In the genomic region with DNA sequence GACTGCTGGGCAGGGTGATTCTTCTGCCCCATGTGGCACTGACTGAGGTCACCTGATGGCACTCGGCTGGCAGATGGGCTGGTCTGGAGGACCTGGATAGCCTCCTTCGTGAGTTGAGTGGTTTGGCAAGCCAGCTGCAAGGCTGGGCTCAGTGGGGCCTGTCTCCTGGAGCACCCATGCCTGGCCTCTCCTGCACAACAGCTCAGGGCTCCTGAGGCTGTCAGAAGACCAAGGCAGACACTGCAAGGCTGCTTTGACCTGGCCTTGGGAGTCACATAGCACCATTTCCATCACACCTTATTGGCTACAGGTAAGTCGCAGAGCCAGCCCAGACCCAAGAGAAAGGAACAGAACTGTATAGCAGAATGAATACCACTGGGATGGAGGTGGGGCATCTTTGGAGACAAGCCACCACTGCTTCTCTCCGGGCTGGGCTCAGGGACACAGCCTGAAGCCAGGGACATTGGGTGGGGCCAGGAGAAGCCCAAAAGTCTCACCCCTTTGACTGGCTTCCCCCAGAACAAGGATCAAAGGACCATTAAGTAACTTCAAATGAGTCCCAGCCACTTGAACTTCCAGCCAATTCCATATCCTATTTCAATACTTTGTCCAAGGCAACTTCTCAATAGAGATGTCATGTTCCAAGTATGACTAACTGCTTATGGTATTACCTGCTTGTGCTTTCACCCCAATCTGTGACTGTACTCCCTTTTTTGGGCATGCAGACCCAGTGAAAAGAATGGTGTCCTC, we compare ENCODE assay signal across 10 cellular contexts.
DNase-seq lines count a peak whose midpoint lies in the region; ATAC-seq and TF ChIP-seq lines count a peak whose summit lies in the region.
"Had no signal": no experiment of that assay in that cellular context is flagged by ENCODE, and none has a peak within 500 bp of the region (broad histone marks: within the 10 kb centered on the region; RNA-seq: fewer than 3 reads in every experiment).

No MANE protein-coding gene starts in this region.

- CTCF ChIA-PET in CD8-positive, alpha-beta T cell (lab: Charles Lee): no interaction called here

- DNase-seq in GM23248 (peak; percentile 77), RPMI7951 (ENCODE audit: low read depth) (peak; percentile 40), esophagus squamous epithelium (lab: John Stamatoyannopoulos, UW) (no peak), NCI-H2081 (lab: John Stamatoyannopoulos, UW) (no peak), SK-N-DZ (ENCODE audit: low spot score) (no peak)
- no peak for DNase-seq in stimulated activated effector memory CD8-positive, alpha-beta T cell treated with anti-CD3 and anti-CD28 coated beads, Interleukin-12 subunit alpha, Interleukin-12 subunit beta, amount 100 ng/mL, for 72 hours (ENCODE audit: low spot score in 2 of 2)
- DNase-seq in activated T-cell treated with anti-CD3 and anti-CD28 coated beads, Interleukin-2, amount 50 U/mL, for 48 hours: no peak
- no peak for DNase-seq in CD8-positive, alpha-beta T cell
- DNase-seq: NCI-H2081 treated with DMSO at 0.1 percent for 48 hours had no signal

- no peak for TF ChIP-seq CTCF in esophagus squamous epithelium (IDR thresholded peaks at IDR 0.05)
- TF ChIP-seq CTCF in CD8-positive, alpha-beta T cell (IDR thresholded peaks at IDR 0.05): no peak

- H3K36me3 ChIP-seq in GM23248 (ENCODE audit: low read depth): no peaks in the 10 kb centered on the region
- H3K36me3 ChIP-seq in esophagus squamous epithelium: no peaks in the 10 kb centered on the region
- H3K36me3 ChIP-seq in CD8-positive, alpha-beta T cell (ENCODE audit: insufficient read depth, low read length): no peaks in the 10 kb centered on the region

- no peaks in the 10 kb centered on the region for H4K20me1 ChIP-seq in GM23248 (ENCODE audit: insufficient read depth)

- H3K27me3 Mint-ChIP-seq in CD8-positive, alpha-beta T cell (ENCODE audit: low read depth): no peaks in the 10 kb centered on the region

- no peaks in the 10 kb centered on the region for H3K9me2 ChIP-seq in GM23248 (ENCODE audit: insufficient read depth)

- no peaks in the 10 kb centered on the region for H3K4me1 Mint-ChIP-seq in stimulated activated effector memory CD8-positive, alpha-beta T cell treated with anti-CD3 and anti-CD28 coated beads, Interleukin-12 subunit alpha, Interleukin-12 subunit beta, amount 100 ng/mL, for 72 hours
- H3K4me1 Mint-ChIP-seq in CD8-positive, alpha-beta T cell (ENCODE audit: low read depth): no peaks in the 10 kb centered on the region

- H2AFZ ChIP-seq in GM23248: no peak overlapping the region

- in situ Hi-C loops in GM23248 (cut with MboI): no loop called here

- WGBS in GM23248 (ENCODE audit: low coverage in 1 of 2, low lambda C conversion rate in 2 of 2, missing lambda C conversion rate in 2 of 2), 2 experiments: 40 to 48% methylated on average over 4 of the region's 4 CpGs
- 25 to 38% methylated on average over 1 to 3 of the region's 4 CpGs for WGBS in esophagus squamous epithelium, 2 donors

- no peak overlapping the region for H3K4me3 ChIP-seq in GM23248
- no peak overlapping the region for H3K4me3 ChIP-seq in esophagus squamous epithelium
- no peak overlapping the region for H3K4me3 ChIP-seq in CD8-positive, alpha-beta T cell (ENCODE audit: low read depth, low read length)

- no peak overlapping the region for H3K4me3 Mint-ChIP-seq in stimulated activated effector memory CD8-positive, alpha-beta T cell treated with anti-CD3 and anti-CD28 coated beads, Interleukin-12 subunit alpha, Interleukin-12 subunit beta, amount 100 ng/mL, for 72 hours
- H3K4me3 Mint-ChIP-seq in CD8-positive, alpha-beta T cell: no peak overlapping the region

- peaks cover 17% of the 10 kb centered on the region for H3K4me1 ChIP-seq in GM23248 (ENCODE audit: insufficient read depth)
- peaks cover 0 to 21% (median 10%) of the 10 kb centered on the region in 3 donors for H3K4me1 ChIP-seq in esophagus squamous epithelium
- H3K4me1 ChIP-seq in CD8-positive, alpha-beta T cell (ENCODE audit: insufficient read depth, low read length): no peaks in the 10 kb centered on the region

- no peaks in the 10 kb centered on the region for H3K9me3 ChIP-seq in GM23248 (ENCODE audit: low read depth)
- H3K9me3 ChIP-seq in esophagus squamous epithelium: no peaks in the 10 kb centered on the region
- H3K9me3 ChIP-seq in CD8-positive, alpha-beta T cell (ENCODE audit: low read length): no peaks in the 10 kb centered on the region

- no peak for ATAC-seq in stimulated activated effector memory CD8-positive, alpha-beta T cell treated with anti-CD3 and anti-CD28 coated beads, Interleukin-12 subunit alpha, Interleukin-12 subunit beta, amount 100 ng/mL, for 72 hours
- no peak for ATAC-seq in CD8-positive, alpha-beta T cell
- ATAC-seq: HepG2 had no signal

- no peaks in the 10 kb centered on the region for H3K79me2 ChIP-seq in GM23248 (ENCODE audit: insufficient read depth)

- H3K4me2 ChIP-seq in GM23248 (ENCODE audit: unreplicated experiment): peak overlapping the region; percentile 12

- no peaks in the 10 kb centered on the region; the same call in 1 of the 2 replicates for H3F3A ChIP-seq in GM23248 (ENCODE audit: insufficient read depth)

- intact Hi-C loops in esophagus squamous epithelium (cut with DNase I): no loop called here
- intact Hi-C loops in CD8-positive, alpha-beta T cell (cut with DNase I, micrococcal nuclease): no loop called here

- H3K27ac ChIP-seq in GM23248: no peak overlapping the region
- H3K27ac ChIP-seq in esophagus squamous epithelium: peak overlapping the region; percentile 17 to 63 (median 50)
- H3K27ac ChIP-seq in CD8-positive, alpha-beta T cell (ENCODE audit: low read depth, low read length): no peak overlapping the region

- H3K9ac ChIP-seq in GM23248: no peak overlapping the region

- POLR2A ChIA-PET in CD8-positive, alpha-beta T cell (lab: Charles Lee): no interaction called here

- H3K27me3 ChIP-seq in GM23248 (replicated peaks; ENCODE audit: insufficient read depth): no peaks in the 10 kb centered on the region
- no peaks in the 10 kb centered on the region for H3K27me3 ChIP-seq in esophagus squamous epithelium
- no peaks in the 10 kb centered on the region for H3K27me3 ChIP-seq in CD8-positive, alpha-beta T cell (ENCODE audit: insufficient read depth, low read length)

- TF ChIP-seq POLR2A in esophagus squamous epithelium (IDR thresholded peaks at IDR 0.05): no peak

- H3K9me3 Mint-ChIP-seq in stimulated activated effector memory CD8-positive, alpha-beta T cell treated with anti-CD3 and anti-CD28 coated beads, Interleukin-12 subunit alpha, Interleukin-12 subunit beta, amount 100 ng/mL, for 72 hours: no peaks in the 10 kb centered on the region
- no peaks in the 10 kb centered on the region for H3K9me3 Mint-ChIP-seq in CD8-positive, alpha-beta T cell

- H3K27ac Mint-ChIP-seq in stimulated activated effector memory CD8-positive, alpha-beta T cell treated with anti-CD3 and anti-CD28 coated beads, Interleukin-12 subunit alpha, Interleukin-12 subunit beta, amount 100 ng/mL, for 72 hours: peak overlapping the region; percentile 66
- H3K27ac Mint-ChIP-seq in CD8-positive, alpha-beta T cell: no peak overlapping the region

- no peaks in the 10 kb centered on the region for H3K36me3 Mint-ChIP-seq in stimulated activated effector memory CD8-positive, alpha-beta T cell treated with anti-CD3 and anti-CD28 coated beads, Interleukin-12 subunit alpha, Interleukin-12 subunit beta, amount 100 ng/mL, for 72 hours
- H3K36me3 Mint-ChIP-seq in CD8-positive, alpha-beta T cell: peaks cover under 1% of the 10 kb centered on the region

Comparison
In these comparisons a context has a peak if more than half of its experiments do, and no peak if none do; other contexts are left out.
1. DNase-seq: peak in GM23248 (single experiment) and RPMI7951 (single experiment); none in esophagus squamous epithelium (single experiment), stimulated activated effector memory CD8-positive, alpha-beta T cell treated with anti-CD3 and anti-CD28 coated beads, Interleukin-12 subunit alpha, Interleukin-12 subunit beta, amount 100 ng/mL, for 72 hours (0 of 2), NCI-H2081 (0 of 2), activated T-cell treated with anti-CD3 and anti-CD28 coated beads, Interleukin-2, amount 50 U/mL, for 48 hours (0 of 2), SK-N-DZ (single experiment) and CD8-positive, alpha-beta T cell (0 of 7).
2. H3K27ac ChIP-seq: peak in esophagus squamous epithelium (4 of 4); none in GM23248 (single experiment) and CD8-positive, alpha-beta T cell (single experiment).